Comparison of ENCODE assay signal across 10 cellular contexts in the genomic region with DNA sequence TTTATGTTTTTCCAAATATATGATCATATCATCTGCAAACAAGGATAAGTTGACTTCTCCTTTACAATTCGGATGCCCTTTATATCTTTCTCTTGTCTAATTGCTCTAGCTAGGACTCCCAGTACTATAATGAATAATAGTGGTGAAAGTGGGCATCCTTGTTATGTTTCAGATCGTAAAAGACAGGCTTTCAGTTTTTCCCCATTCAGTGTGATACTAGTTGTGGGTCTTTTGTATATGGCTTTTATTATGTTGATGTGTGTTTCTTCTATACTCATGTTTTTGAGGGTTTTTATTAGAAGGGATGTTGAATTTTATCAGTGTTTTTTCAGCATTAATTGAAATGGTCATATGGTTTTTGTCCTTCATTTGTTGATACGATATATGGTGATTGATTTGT.
"Had no signal": no experiment of that assay in that cellular context is flagged by ENCODE, and none has a peak within 500 bp of the region (broad histone marks: within the 10 kb centered on the region; RNA-seq: fewer than 3 reads in every experiment).

No MANE protein-coding gene starts in this region.

- H3K4me3 Mint-ChIP-seq: HFFc6 had no signal

- H3K36me3 ChIP-seq: HAP-1 had no signal

- ATAC-seq: HCT116, K562 had no signal

- FAIRE-seq: K562 had no signal

- DNase-seq: GM23248, GOT3, H7, HFFc6, IMR-90, KG1 had no signal

- H2AFZ ChIP-seq: GM23248 had no signal

- H3K4me3 ChIP-seq: GM23248, HAP-1, K562 had no signal

- H3K27ac ChIP-seq: GM23248, HL-60 had no signal

- H3K27ac Mint-ChIP-seq: HFFc6 had no signal

- H3K9ac ChIP-seq: GM23248 had no signal
